In the genomic region with DNA sequence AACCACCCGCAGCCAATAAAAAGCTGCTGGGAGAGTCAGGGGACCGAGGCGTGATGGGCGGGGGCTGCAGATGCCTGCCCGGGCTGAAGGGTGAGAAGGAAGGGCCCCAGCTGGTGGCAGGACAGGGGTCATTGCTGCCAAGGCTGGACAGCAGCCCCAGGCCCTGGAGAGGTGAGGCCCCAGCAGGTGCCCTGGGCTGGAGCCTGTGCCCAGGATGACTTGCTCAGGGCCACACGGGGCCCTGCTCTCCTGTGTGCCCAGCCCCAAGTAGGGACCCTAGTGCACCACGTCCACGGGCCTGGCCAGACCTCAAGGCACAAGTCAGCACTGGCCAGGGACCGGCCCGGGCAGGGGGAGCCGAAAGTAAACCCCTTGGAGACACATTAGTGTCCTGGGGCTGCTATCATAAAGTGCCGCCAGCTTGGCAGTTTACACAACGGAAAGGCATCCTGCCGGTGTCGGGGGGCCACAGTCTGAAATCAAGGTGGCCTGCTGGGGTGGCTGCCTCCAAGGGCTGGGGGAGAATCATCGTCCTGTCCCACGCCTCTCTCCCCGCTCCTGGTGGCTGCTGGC, we compare ENCODE assay signal across 18 cellular contexts. TPM values are rescaled to one million over a fixed set of nuclear protein-coding genes. Genes with fewer than 3 reads are reported as not detected.
DNase-seq lines count a peak whose midpoint lies in the region; ATAC-seq and TF ChIP-seq lines count a peak whose summit lies in the region.
"Had no signal": no experiment of that assay in that cellular context is flagged by ENCODE, and none has a peak within 500 bp of the region (broad histone marks: within the 10 kb centered on the region; RNA-seq: fewer than 3 reads in every experiment).

No MANE protein-coding gene starts in this region.

- H3K14ac ChIP-seq in trophoblast cell (ENCODE audit: low read length), result no peak overlapping the region

- peaks cover 15% of the 10 kb centered on the region for H3K27me3 ChIP-seq in BE2C
- no peaks in the 10 kb centered on the region for H3K27me3 ChIP-seq in trophoblast cell (ENCODE audit: insufficient read depth, low read length)

- no peak overlapping the region for H3K9ac ChIP-seq in trophoblast cell (ENCODE audit: low read length)
- H3K9ac ChIP-seq: BLaER1 had no signal

- POLR2A ChIA-PET in HEK293 (lab: Yijun Ruan, JAX), result no interaction called here
- POLR2A ChIA-PET in WTC11 (lab: Charles Lee), result no interaction called here

- no peak overlapping the region for H3K4me2 ChIP-seq in trophoblast cell (ENCODE audit: low read length)
- H3K4me2 ChIP-seq: A549, BLaER1 had no signal

- no peak overlapping the region for H3K23ac ChIP-seq in trophoblast cell (ENCODE audit: low read length)

- no peaks in the 10 kb centered on the region for H3K79me1 ChIP-seq in trophoblast cell (ENCODE audit: low read length)

- H2BK120ac ChIP-seq in trophoblast cell (ENCODE audit: insufficient read depth, low read length, poor library complexity), result no peak overlapping the region

- no peak overlapping the region for H2AK5ac ChIP-seq in trophoblast cell (ENCODE audit: low read length)

- H3K4me3 Mint-ChIP-seq in WTC11 (no peak overlapping the region), mesothelial cell of epicardium (no peak overlapping the region)
- H3K4me3 Mint-ChIP-seq: CD14-positive monocyte; CD4-positive, alpha-beta memory T cell had no signal

- H2BK12ac ChIP-seq in trophoblast cell (ENCODE audit: low read length), result no peak overlapping the region

- no peak overlapping the region for H3K27ac Mint-ChIP-seq in WTC11
- H3K27ac Mint-ChIP-seq in mesothelial cell of epicardium, result no peak overlapping the region
- H3K27ac Mint-ChIP-seq: CD14-positive monocyte; CD4-positive, alpha-beta memory T cell had no signal

- H4K8ac ChIP-seq in trophoblast cell (ENCODE audit: low read depth, low read length), result no peak overlapping the region

- H3K9me3 Mint-ChIP-seq in WTC11 (no peaks in the 10 kb centered on the region), mesothelial cell of epicardium (no peaks in the 10 kb centered on the region)
- H3K9me3 Mint-ChIP-seq: CD14-positive monocyte; CD4-positive, alpha-beta memory T cell had no signal

- CTCF ChIA-PET in HEK293 (lab: Yijun Ruan, JAX), result interaction anchor here (0.5 to 1.4 kb wide), 2 partner anchors 13 to 14 kb away, joined by 3 to 6 read pairs; no protein-coding TSS in a partner anchor
- CTCF ChIA-PET in WTC11 (lab: Charles Lee), result interaction anchor here (0.6 to 6.5 kb wide), 2 partner anchors 11 to 106 kb away, joined by 4 to 35 read pairs; no protein-coding TSS in a partner anchor

- no peak overlapping the region for H3K4me3 ChIP-seq in BE2C (ENCODE audit: low read depth, low read length)
- H3K4me3 ChIP-seq in HEK293 (ENCODE audit: low read depth, low read length), result no peak overlapping the region
- peak overlapping the region; percentile 20 for H3K4me3 ChIP-seq in trophoblast cell (ENCODE audit: low read depth, low read length)
- H3K4me3 ChIP-seq: A549, BLaER1, GM12878, HAP-1 had no signal

- no peaks in the 10 kb centered on the region for H3K79me2 ChIP-seq in trophoblast cell (ENCODE audit: control insufficient read depth, insufficient read depth, low read length, poor library complexity)

- H3K18ac ChIP-seq in trophoblast cell (ENCODE audit: low read length), result no peak overlapping the region

- TF ChIP-seq CTCF in BE2C (IDR thresholded peaks at IDR 0.05; ENCODE audit: low read depth, low read length) (no peak), HEK293 (tag by site-specific recombination; IDR thresholded peaks at IDR 0.05) (no peak), WTC11 (IDR thresholded peaks at IDR 0.05) (no peak), mesothelial cell of epicardium (IDR thresholded peaks at IDR 0.05; ENCODE audit: unreplicated experiment) (no peak)

- WGBS in trophoblast cell (ENCODE audit: extremely low coverage, insufficient coverage, insufficient read length), result no CpG with 5 or more reads among the region's 18 CpGs

- H3K36me3 ChIP-seq in BE2C (no peaks in the 10 kb centered on the region), HEK293 (ENCODE audit: control insufficient read depth in 2 of 2, insufficient read depth in 1 of 2, low read length in 2 of 2) (no peaks in the 10 kb centered on the region), trophoblast cell (ENCODE audit: control insufficient read depth in 1 of 2, insufficient read depth in 2 of 2, low read length in 2 of 2) (no peaks in the 10 kb centered on the region)
- H3K36me3 ChIP-seq: BLaER1, HAP-1 had no signal

- H3K27ac ChIP-seq in HEK293 (ENCODE audit: extremely low read depth, low read depth, low read length) (no peak overlapping the region), trophoblast cell (ENCODE audit: low read depth, low read length) (no peak overlapping the region)
- H3K27ac ChIP-seq: A549, BLaER1 had no signal

- no peak overlapping the region for H4K91ac ChIP-seq in trophoblast cell (ENCODE audit: low read depth, low read length)

- no peak overlapping the region for H2AFZ ChIP-seq in trophoblast cell (ENCODE audit: insufficient read depth, low read length, poor library complexity)

- H3K9me3 ChIP-seq in BE2C (no peaks in the 10 kb centered on the region), HEK293 (ENCODE audit: control insufficient read depth, insufficient read depth, low read depth, low read length) (no peaks in the 10 kb centered on the region), trophoblast cell (ENCODE audit: insufficient read depth, low read depth, low read length) (no peaks in the 10 kb centered on the region)
- H3K9me3 ChIP-seq: A549, BLaER1, HAP-1 had no signal

- no peak overlapping the region for H4K12ac ChIP-seq in trophoblast cell (ENCODE audit: low read depth, low read length)

- H3K27me3 Mint-ChIP-seq in WTC11 (ENCODE audit: low read depth) (no peaks in the 10 kb centered on the region), mesothelial cell of epicardium (ENCODE audit: low read depth) (peaks cover 45% of the 10 kb centered on the region)

- H3K36me3 Mint-ChIP-seq in WTC11 (no peaks in the 10 kb centered on the region), mesothelial cell of epicardium (no peaks in the 10 kb centered on the region)
- H3K36me3 Mint-ChIP-seq: CD14-positive monocyte; CD4-positive, alpha-beta memory T cell had no signal

- H3K4me1 Mint-ChIP-seq in WTC11 (0 out of 2 replicates have a peak, but pooled peaks cover 2% of the 10 kb centered on the region), mesothelial cell of epicardium (no peaks in the 10 kb centered on the region)
- H3K4me1 Mint-ChIP-seq: CD14-positive monocyte; CD4-positive, alpha-beta memory T cell had no signal

- no peak overlapping the region for H2BK5ac ChIP-seq in trophoblast cell (ENCODE audit: low read depth, low read length, poor library complexity)

- H3K4ac ChIP-seq in trophoblast cell (ENCODE audit: low read depth, low read length), result no peak overlapping the region

- DNase-seq in BE2C (peak; percentile 6), WTC11 (ENCODE audit: low spot score) (peak; percentile 8), trophoblast cell (no peak), NCI-H510A treated with DMSO at 0.1 percent for 48 hours (lab: John Stamatoyannopoulos, UW) (no peak), mesothelial cell of epicardium (ENCODE audit: low spot score in 2 of 2, unreplicated experiment in 2 of 2) (no peak), GDM1 (lab: John Stamatoyannopoulos, UW) (no peak)
- DNase-seq: AML-193; CD4-positive, alpha-beta memory T cell; DMS153; DMS79 treated with DMSO at 0.1 percent for 48 hours had no signal

- H3K4me1 ChIP-seq in BE2C (peaks cover 3% of the 10 kb centered on the region; the same call in 1 of the 2 replicates), HEK293 (ENCODE audit: control insufficient read depth, insufficient read depth, low read length) (no peaks in the 10 kb centered on the region), trophoblast cell (ENCODE audit: control insufficient read depth in 1 of 2, insufficient read depth in 2 of 2, low read length in 2 of 2) (no peaks in the 10 kb centered on the region)
- H3K4me1 ChIP-seq: A549, HAP-1 had no signal

- no peak for ATAC-seq in WTC11
- ATAC-seq: A549, GM12878 had no signal

TF ChIP-seq in WTC11, 78 proteins besides CTCF, POLR2A, EP300 and RAD21 (continues in another document):
- TF ChIP-seq PREB (CRISPR knock-in tag; IDR thresholded peaks at IDR 0.05; ENCODE audit: borderline replicate concordance), result no peak
- no peak for TF ChIP-seq ELF4 (CRISPR knock-in tag; IDR thresholded peaks at IDR 0.05; ENCODE audit: low read depth)
- no peak for TF ChIP-seq NR3C1 (CRISPR knock-in tag; conservative IDR thresholded peaks at IDR 0.05; ENCODE audit: low read depth)
- no peak for TF ChIP-seq E2F5 (CRISPR knock-in tag; IDR thresholded peaks at IDR 0.05)
- no peak for TF ChIP-seq E2F4 (CRISPR knock-in tag; IDR thresholded peaks at IDR 0.05; ENCODE audit: borderline replicate concordance, low read depth)
- TF ChIP-seq EMX1 (CRISPR knock-in tag; IDR thresholded peaks at IDR 0.05), result no peak

RNA-seq across cellular contexts. Expression of gene LHX3, which starts 22.0 kb away (rescaled TPM):
- not detected for polyA plus RNA-seq in BE2C (2012; ENCODE audit: insufficient read depth, insufficient read length, low read depth)
- total RNA-seq in WTC11 (2021), result 0.11 TPM in 1 of 3 replicates, not detected in the others
- polyA plus RNA-seq in trophoblast cell (2013), result 0.01 TPM in 2 replicates
- not detected in 3 replicates for total RNA-seq in mesothelial cell of epicardium
- total RNA-seq: CD4-positive, alpha-beta memory T cell; GM12878; H1; HT-29 had no signal
- polyA plus RNA-seq: CD14-positive monocyte; CD4-positive, alpha-beta memory T cell; GM12878 had no signal

Comparison
In these comparisons a context has a peak if more than half of its experiments do, and no peak if none do; other contexts are left out.
1. DNase-seq: peak in BE2C (single experiment) and WTC11 (single experiment); none in trophoblast cell (0 of 2), NCI-H510A treated with DMSO at 0.1 percent for 48 hours (single experiment), mesothelial cell of epicardium (0 of 2) and GDM1 (single experiment).